ENCODE assay signal across 8 cellular contexts in the genomic region with DNA sequence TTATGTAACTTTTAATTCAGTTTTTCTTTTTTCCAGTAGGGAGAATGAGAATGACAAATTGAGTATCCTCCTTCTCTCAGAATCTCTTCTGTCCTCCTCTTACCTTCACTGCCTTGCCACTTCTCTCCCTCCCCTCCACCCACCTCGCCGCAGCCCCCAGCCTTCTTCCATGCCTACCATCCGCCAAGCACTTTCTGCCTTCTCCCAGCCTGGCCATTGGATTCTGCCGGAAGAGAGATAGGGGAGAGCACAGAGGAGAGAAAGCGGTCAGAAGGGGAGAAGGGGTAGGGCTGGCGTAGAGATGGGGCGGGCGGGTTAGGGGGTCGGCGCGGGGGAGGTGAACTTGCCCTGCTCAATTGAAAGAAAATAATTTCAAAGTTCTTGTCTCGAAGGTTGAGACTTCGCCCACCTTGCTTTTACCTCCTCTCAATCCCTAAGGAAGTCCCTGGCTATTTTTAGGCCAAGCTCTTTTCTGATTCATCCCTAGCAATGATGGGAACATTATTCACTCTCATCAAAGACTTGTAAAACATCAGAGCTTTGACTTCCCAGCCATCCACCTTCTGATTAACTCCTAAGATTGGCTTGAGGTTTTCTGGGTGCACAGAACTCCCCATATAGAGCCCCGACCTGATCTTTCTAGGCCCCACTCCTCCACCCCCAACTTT. TPM values are rescaled to one million over a fixed set of nuclear protein-coding genes. Genes with fewer than 3 reads are reported as not detected.
DNase-seq lines count a peak whose midpoint lies in the region; ATAC-seq and TF ChIP-seq lines count a peak whose summit lies in the region.

No MANE protein-coding gene starts in this region.

- no peaks in the 10 kb centered on the region for H3K36me3 Mint-ChIP-seq in activated B cell treated with CpG ODN at 0.5 μM for 24 hours (ENCODE audit: low read depth)

- H3K27me3 Mint-ChIP-seq in activated B cell treated with CpG ODN at 0.5 μM for 24 hours, result peaks cover 21% of the 10 kb centered on the region

- whole genome bisulfite sequencing in hepatocyte (ENCODE audit: low lambda C conversion rate, missing lambda C conversion rate), result 36% methylated on average over 8 of the region's 14 CpGs

- H3K27ac ChIP-seq in HL-60 (replicated peaks) (no peak overlapping the region), hepatocyte (peak overlapping the region; percentile 97), skeletal muscle tissue (ENCODE audit: low read depth, low read length) (peak overlapping the region; percentile 28)

- no peak overlapping the region for H3K27ac Mint-ChIP-seq in activated B cell treated with CpG ODN at 0.5 μM for 24 hours

- H3K4me1 ChIP-seq in hepatocyte (ENCODE audit: insufficient read depth) (peaks cover 42% of the 10 kb centered on the region), skeletal muscle tissue (ENCODE audit: control insufficient read depth in 3 of 3, insufficient read depth in 3 of 3, low read length in 3 of 3) (peaks cover 7 to 10% (median 8%) of the 10 kb centered on the region in 3 donors)

- H3K36me3 ChIP-seq in hepatocyte (replicated peaks; ENCODE audit: insufficient read depth, low read depth) (no peaks in the 10 kb centered on the region), skeletal muscle tissue (ENCODE audit: control insufficient read depth in 3 of 3, insufficient read depth in 3 of 3, low read length in 3 of 3) (no peaks in the 10 kb centered on the region)

- TF ChIP-seq CTCF in HL-60 (IDR thresholded peaks at IDR 0.05; ENCODE audit: insufficient read depth, low read length), result no peak
- no peak for TF ChIP-seq CTCF in activated B cell treated with CpG ODN at 0.5 μM for 24 hours (IDR thresholded peaks at IDR 0.05)
- no peak for TF ChIP-seq CTCF in hepatocyte (IDR thresholded peaks at IDR 0.05; ENCODE audit: poor library complexity)
- no peak for TF ChIP-seq CTCF in GM10266 (IDR thresholded peaks at IDR 0.05; ENCODE audit: control insufficient read depth, insufficient read depth, low read depth, missing control alignments)

- no peak for DNase-seq in HL-60 (ENCODE audit: low read depth in 1 of 2, low spot score in 1 of 2)
- no peak for DNase-seq in activated B cell treated with CpG ODN at 0.5 μM for 24 hours
- DNase-seq in hepatocyte (ENCODE audit: low spot score), result peak; percentile 16
- no peak for DNase-seq in T1000 (lab: John Stamatoyannopoulos, UW)
- no peak for DNase-seq in NCI-H187 treated with DMSO at 0.1 percent for 48 hours (lab: John Stamatoyannopoulos, UW)
- no peak for DNase-seq in GM10266 (ENCODE audit: extremely low spot score)
- DNase-seq in GOT3 (lab: John Stamatoyannopoulos, UW), result no peak

- H3K9ac ChIP-seq in skeletal muscle tissue (ENCODE audit: low read depth in 1 of 3, low read length in 3 of 3), result peak overlapping the region in 2 of 3 donors; percentile 45 to 63

- peak overlapping the region; percentile 88 for H3K4me2 ChIP-seq in hepatocyte

- ATAC-seq in activated B cell treated with CpG ODN at 0.5 μM for 24 hours (ENCODE audit: low read depth), result no peak

- POLR2A ChIA-PET in activated B cell treated with CpG ODN at 0.5 μM for 24 hours (lab: Charles Lee), result interaction anchor here (0.6 to 0.7 kb wide), 3 partner anchors 8 to 270 kb away, joined by 3 read pairs; no protein-coding TSS in a partner anchor

- no peaks in the 10 kb centered on the region for H3K9me2 ChIP-seq in hepatocyte (replicated peaks; ENCODE audit: insufficient read depth)

- peak overlapping the region; percentile 83 for H3K4me3 Mint-ChIP-seq in activated B cell treated with CpG ODN at 0.5 μM for 24 hours

- H3K9me3 ChIP-seq in hepatocyte (ENCODE audit: low read depth) (no peaks in the 10 kb centered on the region), skeletal muscle tissue (ENCODE audit: control insufficient read depth in 3 of 3, low read length in 3 of 3) (no peaks in the 10 kb centered on the region)

- no peaks in the 10 kb centered on the region for H4K20me1 ChIP-seq in hepatocyte (ENCODE audit: insufficient read depth, poor library complexity, severe bottlenecking)

- H3K4me1 Mint-ChIP-seq in activated B cell treated with CpG ODN at 0.5 μM for 24 hours, result peaks cover 26% of the 10 kb centered on the region

- H3K4me3 ChIP-seq in HL-60 (replicated peaks; ENCODE audit: insufficient read depth, low read length) (peak overlapping the region; percentile 37; the same call in 1 of the 2 replicates), hepatocyte (peak overlapping the region; percentile 43), skeletal muscle tissue (ENCODE audit: low read length in 3 of 3) (peak overlapping the region; percentile 59 to 70 (median 69))

- peak overlapping the region; percentile 71 for H2AFZ ChIP-seq in hepatocyte

- H3K27me3 ChIP-seq in HL-60 (ENCODE audit: insufficient read depth, poor library complexity, severe bottlenecking), result peaks cover 35% of the 10 kb centered on the region
- H3K27me3 ChIP-seq in hepatocyte, result no peaks in the 10 kb centered on the region
- H3K27me3 ChIP-seq in skeletal muscle tissue (ENCODE audit: control insufficient read depth in 3 of 3, insufficient read depth in 3 of 3, low read length in 3 of 3), result no peaks in the 10 kb centered on the region

- H3K9me3 Mint-ChIP-seq in activated B cell treated with CpG ODN at 0.5 μM for 24 hours, result no peaks in the 10 kb centered on the region

- intact Hi-C loops in activated B cell treated with CpG ODN at 0.5 μM for 24 hours (cut with micrococcal nuclease), result no loop called here

- CTCF ChIA-PET in activated B cell treated with CpG ODN at 0.5 μM for 24 hours (lab: Charles Lee), result no interaction called here

- H3K79me2 ChIP-seq in hepatocyte, result peaks cover 30% of the 10 kb centered on the region

RNA-seq across cellular contexts. Expression of a gene that starts 0.8 kb away (rescaled TPM):
- total RNA-seq in activated B cell treated with CpG ODN at 0.5 μM for 24 hours (1.4 and 1.8 TPM in 2 replicates), hepatocyte (14.6 and 20.7 TPM in 2 replicates), skeletal muscle tissue (3.7 TPM)
- 9.3 and 16.3 TPM in 2 replicates for polyA plus RNA-seq in hepatocyte

RNA-seq across cellular contexts. Expression of a gene that starts 46.1 kb away (rescaled TPM):
- total RNA-seq in activated B cell treated with CpG ODN at 0.5 μM for 24 hours, result 16.0 and 17.3 TPM in 2 replicates
- not detected in 2 replicates for total RNA-seq in hepatocyte
- polyA plus RNA-seq in hepatocyte, result 0.66 and 1.3 TPM in 2 replicates
- 0.52 TPM for total RNA-seq in skeletal muscle tissue

RNA-seq across cellular contexts. Expression of a gene that starts 52.5 kb away (rescaled TPM):
- total RNA-seq in activated B cell treated with CpG ODN at 0.5 μM for 24 hours (not detected in 2 replicates), hepatocyte (0.24 TPM in 1 of 2 replicates, not detected in the other), skeletal muscle tissue (not detected)
- polyA plus RNA-seq in hepatocyte, result 0.06 TPM in 1 of 2 replicates, not detected in the other

Comparison
In these comparisons a context has a peak if more than half of its experiments do, and no peak if none do; other contexts are left out.
1. RNA of a gene that starts 46.1 kb away (total RNA-seq): 16.0 to 17.3 TPM in activated B cell treated with CpG ODN at 0.5 μM for 24 hours; 0.52 TPM in skeletal muscle tissue (single experiment) and not detected in hepatocyte; every median in the first group is over 10 times any median in the second.
2. Peak in every context shown above with its lines, with median percentiles within 50 percentile points of each other: H3K4me3 ChIP-seq.